In the genomic region with DNA sequence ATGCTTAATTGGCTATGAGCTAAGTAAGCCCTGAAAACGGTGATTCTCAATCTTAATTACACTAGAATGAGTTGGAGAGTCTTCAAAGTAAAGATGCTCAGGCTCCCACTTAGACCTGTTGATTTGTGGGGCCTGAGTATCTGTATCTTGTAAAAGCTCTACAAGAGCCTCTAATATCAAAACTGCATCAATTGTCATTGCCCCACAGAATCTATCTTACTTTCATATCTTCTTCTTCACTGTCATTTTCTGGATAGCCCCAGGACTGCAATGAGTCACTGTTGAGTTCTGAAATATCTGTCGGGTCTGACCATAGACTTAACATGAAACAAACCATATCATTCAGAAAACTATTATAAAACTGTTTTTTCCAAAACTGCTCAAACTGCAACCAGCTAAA, we compare ENCODE assay signal across 15 cellular contexts.
A peak's percentile ranks its signal among the peaks of the same experiment; 100 is the strongest.
DNase-seq lines count a peak whose midpoint lies in the region; ATAC-seq, FAIRE-seq and TF ChIP-seq lines count a peak whose summit lies in the region.
"Had no signal": no experiment of that assay in that cellular context is flagged by ENCODE, and none has a peak within 500 bp of the region (broad histone marks: within the 10 kb centered on the region; RNA-seq: fewer than 3 reads in every experiment).

No MANE protein-coding gene starts in this region.

- ATAC-seq in GM19351 (IDR thresholded peaks at IDR 0.05; ENCODE audit: unreplicated experiment) = peak; percentile 85
- peak; percentile 77 for ATAC-seq in HG02798 (IDR thresholded peaks at IDR 0.05; ENCODE audit: poor library complexity, unreplicated experiment)
- ATAC-seq in HG03558 (IDR thresholded peaks at IDR 0.05; ENCODE audit: extremely low read depth, unreplicated experiment) = peak; percentile 78
- ATAC-seq in aorta (ENCODE audit: low FRiP score) = no peak

- intact Hi-C loops in aorta (cut with DNase I) = no loop called here

- no peak for FAIRE-seq in H54 (lab: Jason Lieb, UNC)
- FAIRE-seq: H1 had no signal

- TF ChIP-seq CTCF in GM12865 (IDR thresholded peaks at IDR 0.05; ENCODE audit: insufficient read depth, low read depth, low read length, missing control alignments) = no peak

- no peaks in the 10 kb centered on the region for H3K9me3 ChIP-seq in aorta (ENCODE audit: control insufficient read depth, low read length)
- H3K9me3 ChIP-seq: ovary had no signal

- TF ChIP-seq POLR2A in H54 (IDR thresholded peaks at IDR 0.05; ENCODE audit: low read depth, low read length) = no peak

- no peaks in the 10 kb centered on the region for H3K4me1 ChIP-seq in aorta (ENCODE audit: control insufficient read depth in 1 of 2, insufficient read depth in 2 of 2, low read length in 2 of 2)

- no peaks in the 10 kb centered on the region for H3K27me3 ChIP-seq in aorta (ENCODE audit: control insufficient read depth in 1 of 2, insufficient read depth in 2 of 2, low read length in 1 of 2)
- H3K27me3 ChIP-seq: ovary had no signal

- H3K4me3 ChIP-seq in GM12865 (ENCODE audit: low read depth, low read length) = no peak overlapping the region
- no peak overlapping the region for H3K4me3 ChIP-seq in aorta (ENCODE audit: low read length in 2 of 2)
- H3K4me3 ChIP-seq: ovary had no signal

- DNase-seq in GM12865 (ENCODE audit: low read depth) = peak; percentile 32
- DNase-seq in aorta = no peak
- no peak for DNase-seq in nucleus accumbens (lab: John Stamatoyannopoulos, UW)
- no peak for DNase-seq in D341Med (ENCODE audit: low spot score)
- DNase-seq in H54 (ENCODE audit: insufficient read length, low spot score) = no peak
- DNase-seq: DMS153, mesendoderm, NCI-H1092 treated with DMSO at 0.1 percent for 48 hours, ovary, RPMI8226, T1000 had no signal

- no peaks in the 10 kb centered on the region for H3K36me3 ChIP-seq in aorta (ENCODE audit: control insufficient read depth in 1 of 2, insufficient read depth in 2 of 2, low read length in 1 of 2)
- H3K36me3 ChIP-seq: ovary had no signal

- 60 to 75% methylated on average over 2 of the region's 2 CpGs for WGBS in aorta, 2 donors

- no peak overlapping the region for H3K27ac ChIP-seq in aorta (ENCODE audit: low read depth in 1 of 2, low read length in 2 of 2)
- H3K27ac ChIP-seq: ovary had no signal
